ENCODE assay signal across 13 cellular contexts in the genomic region with DNA sequence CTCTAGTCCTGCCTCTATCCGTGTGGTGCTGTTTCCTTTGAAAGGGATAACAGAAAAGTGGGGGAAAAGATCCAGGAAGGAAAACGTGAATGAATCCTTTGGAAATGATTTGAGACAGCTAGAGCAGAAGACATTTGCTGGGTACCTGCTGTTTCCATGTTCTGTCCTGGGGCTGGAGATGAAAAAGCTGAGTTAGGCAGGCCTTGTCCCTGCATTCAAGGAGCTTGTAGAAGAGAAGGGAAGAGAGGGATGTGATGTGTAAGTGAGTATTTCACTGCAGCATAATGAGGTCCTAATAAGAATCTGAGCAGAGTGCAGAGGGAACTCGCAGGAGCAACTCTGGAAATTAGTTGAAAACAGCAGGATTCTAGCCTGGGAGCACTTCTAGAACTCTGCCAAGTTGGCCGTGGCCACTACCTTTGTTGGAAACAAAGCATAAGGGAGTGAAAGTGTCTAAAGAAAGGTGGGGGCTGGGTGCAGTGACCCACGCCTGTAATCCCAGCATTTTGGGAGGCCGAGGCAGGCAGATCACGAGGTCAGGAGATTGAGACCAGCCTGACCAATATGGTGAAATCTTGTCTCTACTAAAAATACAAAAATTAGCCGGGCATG. TPM values are rescaled to one million over a fixed set of nuclear protein-coding genes. Genes with fewer than 3 reads are reported as not detected.
DNase-seq lines count a peak whose midpoint lies in the region; ATAC-seq, FAIRE-seq and TF ChIP-seq lines count a peak whose summit lies in the region.
"Had no signal": no experiment of that assay in that cellular context is flagged by ENCODE, and none has a peak within 500 bp of the region (broad histone marks: within the 10 kb centered on the region; RNA-seq: fewer than 3 reads in every experiment).

No MANE protein-coding gene starts in this region.

- FAIRE-seq in keratinocyte (lab: Jason Lieb, UNC) = no peak

- dilution Hi-C loops in keratinocyte (cut with MboI; ENCODE audit: extremely low pct_ligation_motif_present, low sequenced_read_pairs) = no loop called here

- no peak overlapping the region for H3K27ac ChIP-seq in HEK293 (ENCODE audit: extremely low read depth, low read depth, low read length)
- H3K27ac ChIP-seq in ascending aorta = peak overlapping the region; percentile 40 to 54
- peak overlapping the region; percentile 31 for H3K27ac ChIP-seq in keratinocyte (ENCODE audit: control insufficient read depth, insufficient read depth, low read length)

- no peaks in the 10 kb centered on the region for H4K20me1 ChIP-seq in keratinocyte (ENCODE audit: control insufficient read depth, extremely low read depth, insufficient read depth, low read length)

- peak overlapping the region; percentile 76 for H3K27ac Mint-ChIP-seq in stimulated activated naive B cell treated with anti-CD40 and anti-IgM and Interleukin-4, amounts not matched to agents 10 μg/mL and 1 μg/mL and 100 μg/mL, for 72 hours

- peak overlapping the region; percentile 74 for H3K4me2 ChIP-seq in keratinocyte (ENCODE audit: control insufficient read depth, extremely low read depth, insufficient read depth, low read depth, low read length)

- CTCF ChIA-PET in HEK293 (lab: Yijun Ruan, JAX) = interaction anchor here (0.6 to 1.5 kb wide), 3 partner anchors 25 to 34 kb away, joined by 3 to 6 read pairs (median 4); no protein-coding TSS in a partner anchor

- H2AFZ ChIP-seq in keratinocyte (ENCODE audit: control insufficient read depth, low read length) = no peak overlapping the region

- no peaks in the 10 kb centered on the region for H3K27me3 ChIP-seq in ascending aorta
- H3K27me3 ChIP-seq in keratinocyte (ENCODE audit: control insufficient read depth, extremely low read depth, insufficient read depth, low read length) = no peaks in the 10 kb centered on the region

- peaks cover 0 to 5% of the 10 kb centered on the region in 2 donors for H3K36me3 Mint-ChIP-seq in stimulated activated naive B cell treated with anti-CD40 and anti-IgM and Interleukin-4, amounts not matched to agents 10 μg/mL and 1 μg/mL and 100 μg/mL, for 72 hours
- H3K36me3 Mint-ChIP-seq: CD4-positive, CD25-positive, alpha-beta regulatory T cell had no signal

- H3K27me3 Mint-ChIP-seq in stimulated activated naive B cell treated with anti-CD40 and anti-IgM and Interleukin-4, amounts not matched to agents 10 μg/mL and 1 μg/mL and 100 μg/mL, for 72 hours = no peaks in the 10 kb centered on the region

- H3K36me3 ChIP-seq in HEK293 (ENCODE audit: control insufficient read depth in 2 of 2, insufficient read depth in 1 of 2, low read length in 2 of 2) (no peaks in the 10 kb centered on the region), ascending aorta (no peaks in the 10 kb centered on the region), keratinocyte (ENCODE audit: control insufficient read depth in 2 of 2, extremely low read depth in 1 of 2, insufficient read depth in 2 of 2, low read length in 2 of 2) (no peaks in the 10 kb centered on the region)

- H3K9me1 ChIP-seq in keratinocyte (ENCODE audit: control insufficient read depth, extremely low read depth, insufficient read depth, low read length) = peaks cover 2% of the 10 kb centered on the region

- H3K79me2 ChIP-seq in keratinocyte (ENCODE audit: control insufficient read depth, insufficient read depth, low read length) = peaks cover 42% of the 10 kb centered on the region

- H3K9me3 ChIP-seq in HEK293 (ENCODE audit: control insufficient read depth, insufficient read depth, low read depth, low read length) (no peaks in the 10 kb centered on the region), ascending aorta (no peaks in the 10 kb centered on the region), keratinocyte (ENCODE audit: control insufficient read depth, low read depth, low read length) (no peaks in the 10 kb centered on the region)

- no peaks in the 10 kb centered on the region for H3K9me3 Mint-ChIP-seq in stimulated activated naive B cell treated with anti-CD40 and anti-IgM and Interleukin-4, amounts not matched to agents 10 μg/mL and 1 μg/mL and 100 μg/mL, for 72 hours

- H3K4me3 ChIP-seq in HEK293 (ENCODE audit: low read depth, low read length) (no peak overlapping the region), ascending aorta (no peak overlapping the region), keratinocyte (ENCODE audit: control insufficient read depth in 2 of 3, extremely low read depth in 1 of 3, insufficient read depth in 2 of 3, low read depth in 1 of 3, low read length in 3 of 3) (peak overlapping the region in 1 of 3 experiments; percentile 27)

- H3K9ac ChIP-seq in keratinocyte (ENCODE audit: control insufficient read depth, extremely low read depth, insufficient read depth, low read length) = peak overlapping the region; percentile 44

- POLR2A ChIA-PET in HEK293 (lab: Yijun Ruan, JAX) = interaction anchor here (1.2 kb wide), 1 partner anchor 14 kb away, joined by 4 read pairs; the partner anchor contains the start of gene SEMA4B

- H3K4me1 ChIP-seq in HEK293 (ENCODE audit: control insufficient read depth, insufficient read depth, low read length) (peaks cover 17% of the 10 kb centered on the region), ascending aorta (peaks cover 3 to 23% of the 10 kb centered on the region in 2 donors), keratinocyte (ENCODE audit: control insufficient read depth, extremely low read depth, insufficient read depth, low read length) (peaks cover 57% of the 10 kb centered on the region)

- peaks cover 51 to 75% of the 10 kb centered on the region in 2 donors for H3K4me1 Mint-ChIP-seq in stimulated activated naive B cell treated with anti-CD40 and anti-IgM and Interleukin-4, amounts not matched to agents 10 μg/mL and 1 μg/mL and 100 μg/mL, for 72 hours

- DNase-seq in ascending aorta (ENCODE audit: low spot score in 2 of 2) (no peak), keratinocyte (ENCODE audit: low read depth, low spot score) (no peak), SKM-1 treated with dmso at 0.1 percent for 144 hours (lab: John Stamatoyannopoulos, UW; ENCODE audit: unreplicated experiment) (no peak), NCI-H187 treated with DMSO at 0.1 percent for 48 hours (lab: John Stamatoyannopoulos, UW) (no peak), AG08396 (ENCODE audit: low spot score) (no peak)
- DNase-seq in stimulated activated naive B cell treated with anti-CD40 and anti-IgM and Interleukin-4, amounts not matched to agents 10 μg/mL and 1 μg/mL and 100 μg/mL, for 72 hours = no peak
- DNase-seq: CD4-positive, CD25-positive, alpha-beta regulatory T cell; central memory CD4-positive, alpha-beta T cell; GDM1; KBM-7; NCI-H1930 had no signal

- H3K4me3 Mint-ChIP-seq in stimulated activated naive B cell treated with anti-CD40 and anti-IgM and Interleukin-4, amounts not matched to agents 10 μg/mL and 1 μg/mL and 100 μg/mL, for 72 hours = no peak overlapping the region

- intact Hi-C loops in ascending aorta (cut with DNase I) = no loop called here

- no peak for ATAC-seq in stimulated activated naive B cell treated with anti-CD40 and anti-IgM and Interleukin-4, amounts not matched to agents 10 μg/mL and 1 μg/mL and 100 μg/mL, for 72 hours (replicated peaks)
- ATAC-seq in GM21576 (IDR thresholded peaks at IDR 0.05; ENCODE audit: unreplicated experiment) = no peak

- TF ChIP-seq CTCF in HEK293 (tag by site-specific recombination; IDR thresholded peaks at IDR 0.05) (no peak), ascending aorta (IDR thresholded peaks at IDR 0.05) (no peak), keratinocyte (optimal IDR thresholded peaks at IDR 0.05 in 1 of 3, IDR thresholded peaks at IDR 0.05 in 1 of 3, conservative IDR thresholded peaks at IDR 0.05 in 1 of 3; ENCODE audit: extremely low read depth in 1 of 3, insufficient read depth in 2 of 3, low read length in 3 of 3) (no peak)

TF ChIP-seq in HEK293, 187 proteins besides CTCF, POLR2A, EP300 and RAD21 (continues in another document):
- TF ChIP-seq ZNF366 (tag by site-specific recombination; conservative IDR thresholded peaks at IDR 0.05) = 0 out of 2 replicates have a peak, but pooled peaks have one; percentile 24
- no peak for TF ChIP-seq EGR2 (tag by site-specific recombination; IDR thresholded peaks at IDR 0.05; ENCODE audit: low read depth)
- no peak for TF ChIP-seq ZNF558 (tag by site-specific recombination; IDR thresholded peaks at IDR 0.05)

RNA-seq across cellular contexts. Expression of gene SEMA4B, which starts 13.8 kb away (rescaled TPM):
- 51.2 TPM for total RNA-seq in ascending aorta
- 58.7 to 95.1 TPM (median 72.7 TPM) in 3 replicates for polyA plus RNA-seq in keratinocyte
- 14.0 TPM for polyA plus RNA-seq in keratinocyte (2011; ENCODE audit: low read depth)
- 21.2 and 40.8 TPM in 2 replicates for polyA plus RNA-seq in keratinocyte (2011; cell fraction: cytosol; rRNA removed)
- 116 and 175 TPM in 2 replicates for polyA plus RNA-seq in keratinocyte (2011; cell fraction: nucleus; rRNA removed)
- 41.9 and 85.6 TPM in 2 replicates for polyA plus RNA-seq in keratinocyte (2012; ENCODE audit: low replicate concordance)
- polyA minus RNA-seq in keratinocyte = 129 to 210 TPM (median 133 TPM) in 3 replicates
- polyA minus RNA-seq in keratinocyte (2011; cell fraction: cytosol; rRNA and poly(A)+ RNA removed) = 184 TPM
- polyA minus RNA-seq in keratinocyte (2011; cell fraction: nucleus; rRNA and poly(A)+ RNA removed) = 289 and 325 TPM in 2 replicates

RNA-seq across cellular contexts. Expression of gene CIB1, which starts 46.4 kb away (rescaled TPM):
- total RNA-seq in ascending aorta = 50.9 TPM
- 70.9 to 83.0 TPM (median 80.6 TPM) in 3 replicates for polyA plus RNA-seq in keratinocyte
- polyA plus RNA-seq in keratinocyte (2011; ENCODE audit: low read depth) = 33.8 TPM
- polyA plus RNA-seq in keratinocyte (2011; cell fraction: cytosol; rRNA removed) = 51.8 and 74.3 TPM in 2 replicates
- polyA plus RNA-seq in keratinocyte (2011; cell fraction: nucleus; rRNA removed) = 46.8 and 61.8 TPM in 2 replicates
- 54.8 and 97.3 TPM in 2 replicates for polyA plus RNA-seq in keratinocyte (2012; ENCODE audit: low replicate concordance)
- polyA minus RNA-seq in keratinocyte = 35.8 to 66.9 TPM (median 47.6 TPM) in 3 replicates
- polyA minus RNA-seq in keratinocyte (2011; cell fraction: cytosol; rRNA and poly(A)+ RNA removed) = 38.2 TPM
- 8.5 and 8.9 TPM in 2 replicates for polyA minus RNA-seq in keratinocyte (2011; cell fraction: nucleus; rRNA and poly(A)+ RNA removed)

RNA-seq across cellular contexts. Expression of gene GDPGP1, which starts 46.6 kb away (rescaled TPM):
- 2.2 TPM for total RNA-seq in ascending aorta
- 0.92 to 2.7 TPM (median 1.0 TPM) in 3 replicates for polyA plus RNA-seq in keratinocyte
- not detected for polyA plus RNA-seq in keratinocyte (2011; ENCODE audit: low read depth)
- polyA plus RNA-seq in keratinocyte (2011; cell fraction: cytosol; rRNA removed) = 0.90 and 1.2 TPM in 2 replicates
- polyA plus RNA-seq in keratinocyte (2011; cell fraction: nucleus; rRNA removed) = 3.4 TPM in 2 replicates
- 0.28 and 1.9 TPM in 2 replicates for polyA plus RNA-seq in keratinocyte (2012; ENCODE audit: low replicate concordance)
- polyA minus RNA-seq in keratinocyte = 3.2 to 10.8 TPM (median 4.1 TPM) in 3 replicates
- polyA minus RNA-seq in keratinocyte (2011; cell fraction: cytosol; rRNA and poly(A)+ RNA removed) = 3.8 TPM
- 4.0 and 4.6 TPM in 2 replicates for polyA minus RNA-seq in keratinocyte (2011; cell fraction: nucleus; rRNA and poly(A)+ RNA removed)
